In the genomic region with DNA sequence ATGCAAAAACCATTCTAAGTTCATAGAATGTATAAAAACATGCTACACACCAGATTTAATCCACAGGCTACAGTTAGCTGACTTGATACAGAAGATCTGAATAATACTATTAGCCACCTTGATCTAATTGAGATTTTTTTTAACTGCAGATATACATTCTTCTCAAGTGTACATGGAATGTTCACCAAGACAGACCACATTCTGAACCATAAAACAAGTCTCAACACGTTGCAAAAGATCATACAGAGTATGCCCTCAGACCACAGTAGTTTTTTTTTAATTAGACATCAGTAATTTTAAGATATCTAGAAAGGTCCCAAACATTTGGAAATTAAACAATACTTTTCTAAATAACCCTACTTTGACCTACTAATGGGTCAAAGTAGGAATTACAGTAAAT, we compare ENCODE assay signal across 20 cellular contexts.
DNase-seq lines count a peak whose midpoint lies in the region; ATAC-seq, FAIRE-seq and TF ChIP-seq lines count a peak whose summit lies in the region.
"Had no signal": no experiment of that assay in that cellular context is flagged by ENCODE, and none has a peak within 500 bp of the region (broad histone marks: within the 10 kb centered on the region; RNA-seq: fewer than 3 reads in every experiment).

No MANE protein-coding gene starts in this region.

- no peak overlapping the region for H3K4me3 ChIP-seq in GM12878

- intact Hi-C loops in GM12878 (cut with micrococcal nuclease; ENCODE audit: unreplicated experiment), result no loop called here
- intact Hi-C loops in posterior vena cava (cut with DNase I), result no loop called here

- in situ Hi-C loops in GM12878 (cut with MboI), result no loop called here

- TF ChIP-seq RAD21 in GM12878 (IDR thresholded peaks at IDR 0.05; ENCODE audit: insufficient read depth, low read depth, low read length), result no peak

- 0% methylated on average over 1 of the region's 1 CpG for WGBS in GM12878 (ENCODE audit: insufficient coverage, insufficient replicate concordance, low lambda C conversion rate, missing lambda C conversion rate)

- H3K4me2 ChIP-seq in GM12878 (ENCODE audit: control insufficient read depth, insufficient read depth), result no peak overlapping the region

- no peaks in the 10 kb centered on the region for H3K4me1 ChIP-seq in GM12878 (ENCODE audit: control insufficient read depth, insufficient read depth, low read length)

- no peak overlapping the region for H3K9ac ChIP-seq in GM12878 (ENCODE audit: control insufficient read depth, insufficient read depth, low read length)

- no peak overlapping the region for H2AFZ ChIP-seq in GM12878 (ENCODE audit: control insufficient read depth, low read depth, low read length)

- TF ChIP-seq EP300 in GM12878 (IDR thresholded peaks at IDR 0.05; ENCODE audit: borderline replicate concordance in 1 of 2, control insufficient read depth in 1 of 2, low read depth in 2 of 2, low read length in 2 of 2), result no peak

- CTCF ChIA-PET in GM12878 (lab: Yijun Ruan, JAX), result no interaction called here

- H3K9me3 ChIP-seq in GM12878 (replicated peaks; ENCODE audit: control insufficient read depth, insufficient read depth, low read length), result no peaks in the 10 kb centered on the region

- peak; percentile 13 for FAIRE-seq in GM12878 (lab: Jason Lieb, UNC)
- FAIRE-seq: GM12892, GM18507, HTR-8/SVneo had no signal

- BruUV-seq in GM12878 (replicated peaks; lab: Mats Ljungman, UMichigan), result no TSS peak

- ATAC-seq in GM12878 (no peak), HG03520 (IDR thresholded peaks at IDR 0.05; ENCODE audit: unreplicated experiment) (no peak)
- ATAC-seq: HCT116 had no signal

- POLR2A ChIA-PET in GM12878 (lab: Charles Lee), result no interaction called here

- peak; percentile 1 for DNase-seq in DMS 273 (lab: John Stamatoyannopoulos, UW; ENCODE audit: unreplicated experiment)
- no peak for DNase-seq in DMS 273 treated with DMSO at 0.1 percent for 48 hours (lab: John Stamatoyannopoulos, UW)
- peak; percentile 0 for DNase-seq in GDM1 (lab: John Stamatoyannopoulos, UW)
- no peak for DNase-seq in GM12878 (ENCODE audit: low read depth, low spot score)
- DNase-seq in iris pigment epithelial cell (ENCODE audit: low read depth), result peak; percentile 34
- no peak for DNase-seq in NCI-H128 (lab: John Stamatoyannopoulos, UW; ENCODE audit: unreplicated experiment)
- DNase-seq in posterior vena cava (ENCODE audit: low spot score), result no peak
- DNase-seq: GOT3, Kasumi-1, MM.1S, NCI-H187, NCI-H446, OCI-M1, RPMI8226 had no signal

- H3K27me3 ChIP-seq in GM12878 (replicated peaks in 1 of 2; ENCODE audit: control insufficient read depth in 2 of 2, insufficient read depth in 2 of 2, low read length in 1 of 2), result no peaks in the 10 kb centered on the region

- no peaks in the 10 kb centered on the region for H3K36me3 ChIP-seq in GM12878 (ENCODE audit: control insufficient read depth in 2 of 2, insufficient read depth in 2 of 2, low read length in 1 of 2)

- H4K20me1 ChIP-seq in GM12878 (ENCODE audit: control insufficient read depth, insufficient read depth), result no peaks in the 10 kb centered on the region

- TF ChIP-seq CTCF in GM12878 (IDR thresholded peaks at IDR 0.05 in 2 of 3, conservative IDR thresholded peaks at IDR 0.05 in 1 of 3; ENCODE audit: control insufficient read depth in 2 of 3, extremely low read depth in 1 of 3, insufficient read depth in 1 of 3, low read depth in 3 of 3, low read length in 3 of 3), result no peak

- H3K79me2 ChIP-seq in GM12878 (ENCODE audit: control insufficient read depth, insufficient read depth, low read length), result no peaks in the 10 kb centered on the region

- RAD21 ChIA-PET in GM12878 (lab: Charles Lee; ENCODE audit: unreplicated experiment), result no interaction called here

- SMC1A ChIA-PET in GM12878 (lab: Charles Lee; ENCODE audit: uncharacterized antibody, unreplicated experiment), result no interaction called here

- TF ChIP-seq POLR2A in GM12878 (IDR thresholded peaks at IDR 0.05; ENCODE audit: low read depth, low read length), result no peak

- H3K27ac ChIP-seq in GM12878 (ENCODE audit: control insufficient read depth, insufficient read depth), result no peak overlapping the region
- H3K27ac ChIP-seq: 22Rv1 had no signal

TF ChIP-seq in GM12878, 131 proteins besides CTCF, POLR2A, EP300 and RAD21 (continues in another document):
- TF ChIP-seq, protein P1, sequence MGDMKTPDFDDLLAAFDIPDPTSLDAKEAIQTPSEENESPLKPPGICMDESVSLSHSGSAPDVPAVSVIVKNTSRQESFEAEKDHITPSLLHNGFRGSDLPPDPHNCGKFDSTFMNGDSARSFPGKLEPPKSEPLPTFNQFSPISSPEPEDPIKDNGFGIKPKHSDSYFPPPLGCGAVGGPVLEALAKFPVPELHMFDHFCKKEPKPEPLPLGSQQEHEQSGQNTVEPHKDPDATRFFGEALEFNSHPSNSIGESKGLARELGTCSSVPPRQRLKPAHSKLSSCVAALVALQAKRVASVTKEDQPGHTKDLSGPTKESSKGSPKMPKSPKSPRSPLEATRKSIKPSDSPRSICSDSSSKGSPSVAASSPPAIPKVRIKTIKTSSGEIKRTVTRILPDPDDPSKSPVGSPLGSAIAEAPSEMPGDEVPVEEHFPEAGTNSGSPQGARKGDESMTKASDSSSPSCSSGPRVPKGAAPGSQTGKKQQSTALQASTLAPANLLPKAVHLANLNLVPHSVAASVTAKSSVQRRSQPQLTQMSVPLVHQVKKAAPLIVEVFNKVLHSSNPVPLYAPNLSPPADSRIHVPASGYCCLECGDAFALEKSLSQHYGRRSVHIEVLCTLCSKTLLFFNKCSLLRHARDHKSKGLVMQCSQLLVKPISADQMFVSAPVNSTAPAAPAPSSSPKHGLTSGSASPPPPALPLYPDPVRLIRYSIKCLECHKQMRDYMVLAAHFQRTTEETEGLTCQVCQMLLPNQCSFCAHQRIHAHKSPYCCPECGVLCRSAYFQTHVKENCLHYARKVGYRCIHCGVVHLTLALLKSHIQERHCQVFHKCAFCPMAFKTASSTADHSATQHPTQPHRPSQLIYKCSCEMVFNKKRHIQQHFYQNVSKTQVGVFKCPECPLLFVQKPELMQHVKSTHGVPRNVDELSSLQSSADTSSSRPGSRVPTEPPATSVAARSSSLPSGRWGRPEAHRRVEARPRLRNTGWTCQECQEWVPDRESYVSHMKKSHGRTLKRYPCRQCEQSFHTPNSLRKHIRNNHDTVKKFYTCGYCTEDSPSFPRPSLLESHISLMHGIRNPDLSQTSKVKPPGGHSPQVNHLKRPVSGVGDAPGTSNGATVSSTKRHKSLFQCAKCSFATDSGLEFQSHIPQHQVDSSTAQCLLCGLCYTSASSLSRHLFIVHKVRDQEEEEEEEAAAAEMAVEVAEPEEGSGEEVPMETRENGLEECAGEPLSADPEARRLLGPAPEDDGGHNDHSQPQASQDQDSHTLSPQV (IDR thresholded peaks at IDR 0.05), result no peak
- no peak for TF ChIP-seq SIN3A (IDR thresholded peaks at IDR 0.05; ENCODE audit: low read depth, low read length)
- no peak for TF ChIP-seq RELA (IDR thresholded peaks at IDR 0.05; ENCODE audit: borderline replicate concordance, partially characterized antibody)
- no peak for TF ChIP-seq KDM1A (IDR thresholded peaks at IDR 0.05; ENCODE audit: borderline replicate concordance)
- no peak for TF ChIP-seq HDAC2 (IDR thresholded peaks at IDR 0.05)
- TF ChIP-seq, protein P2, sequence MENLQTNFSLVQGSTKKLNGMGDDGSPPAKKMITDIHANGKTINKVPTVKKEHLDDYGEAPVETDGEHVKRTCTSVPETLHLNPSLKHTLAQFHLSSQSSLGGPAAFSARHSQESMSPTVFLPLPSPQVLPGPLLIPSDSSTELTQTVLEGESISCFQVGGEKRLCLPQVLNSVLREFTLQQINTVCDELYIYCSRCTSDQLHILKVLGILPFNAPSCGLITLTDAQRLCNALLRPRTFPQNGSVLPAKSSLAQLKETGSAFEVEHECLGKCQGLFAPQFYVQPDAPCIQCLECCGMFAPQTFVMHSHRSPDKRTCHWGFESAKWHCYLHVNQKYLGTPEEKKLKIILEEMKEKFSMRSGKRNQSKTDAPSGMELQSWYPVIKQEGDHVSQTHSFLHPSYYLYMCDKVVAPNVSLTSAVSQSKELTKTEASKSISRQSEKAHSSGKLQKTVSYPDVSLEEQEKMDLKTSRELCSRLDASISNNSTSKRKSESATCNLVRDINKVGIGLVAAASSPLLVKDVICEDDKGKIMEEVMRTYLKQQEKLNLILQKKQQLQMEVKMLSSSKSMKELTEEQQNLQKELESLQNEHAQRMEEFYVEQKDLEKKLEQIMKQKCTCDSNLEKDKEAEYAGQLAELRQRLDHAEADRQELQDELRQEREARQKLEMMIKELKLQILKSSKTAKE (IDR thresholded peaks at IDR 0.05; ENCODE audit: low read depth, poor library complexity, severe bottlenecking), result no peak
- TF ChIP-seq YBX1 (IDR thresholded peaks at IDR 0.05), result no peak
- TF ChIP-seq HDGF (IDR thresholded peaks at IDR 0.05), result no peak
- no peak for TF ChIP-seq TCF12 (IDR thresholded peaks at IDR 0.05; ENCODE audit: low read depth, low read length)
- TF ChIP-seq, protein P3, sequence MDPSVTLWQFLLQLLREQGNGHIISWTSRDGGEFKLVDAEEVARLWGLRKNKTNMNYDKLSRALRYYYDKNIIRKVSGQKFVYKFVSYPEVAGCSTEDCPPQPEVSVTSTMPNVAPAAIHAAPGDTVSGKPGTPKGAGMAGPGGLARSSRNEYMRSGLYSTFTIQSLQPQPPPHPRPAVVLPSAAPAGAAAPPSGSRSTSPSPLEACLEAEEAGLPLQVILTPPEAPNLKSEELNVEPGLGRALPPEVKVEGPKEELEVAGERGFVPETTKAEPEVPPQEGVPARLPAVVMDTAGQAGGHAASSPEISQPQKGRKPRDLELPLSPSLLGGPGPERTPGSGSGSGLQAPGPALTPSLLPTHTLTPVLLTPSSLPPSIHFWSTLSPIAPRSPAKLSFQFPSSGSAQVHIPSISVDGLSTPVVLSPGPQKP (IDR thresholded peaks at IDR 0.05; ENCODE audit: low read depth, low read length), result no peak
- TF ChIP-seq, protein P4, sequence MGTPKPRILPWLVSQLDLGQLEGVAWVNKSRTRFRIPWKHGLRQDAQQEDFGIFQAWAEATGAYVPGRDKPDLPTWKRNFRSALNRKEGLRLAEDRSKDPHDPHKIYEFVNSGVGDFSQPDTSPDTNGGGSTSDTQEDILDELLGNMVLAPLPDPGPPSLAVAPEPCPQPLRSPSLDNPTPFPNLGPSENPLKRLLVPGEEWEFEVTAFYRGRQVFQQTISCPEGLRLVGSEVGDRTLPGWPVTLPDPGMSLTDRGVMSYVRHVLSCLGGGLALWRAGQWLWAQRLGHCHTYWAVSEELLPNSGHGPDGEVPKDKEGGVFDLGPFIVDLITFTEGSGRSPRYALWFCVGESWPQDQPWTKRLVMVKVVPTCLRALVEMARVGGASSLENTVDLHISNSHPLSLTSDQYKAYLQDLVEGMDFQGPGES (IDR thresholded peaks at IDR 0.05), result no peak
- TF ChIP-seq, protein P5, sequence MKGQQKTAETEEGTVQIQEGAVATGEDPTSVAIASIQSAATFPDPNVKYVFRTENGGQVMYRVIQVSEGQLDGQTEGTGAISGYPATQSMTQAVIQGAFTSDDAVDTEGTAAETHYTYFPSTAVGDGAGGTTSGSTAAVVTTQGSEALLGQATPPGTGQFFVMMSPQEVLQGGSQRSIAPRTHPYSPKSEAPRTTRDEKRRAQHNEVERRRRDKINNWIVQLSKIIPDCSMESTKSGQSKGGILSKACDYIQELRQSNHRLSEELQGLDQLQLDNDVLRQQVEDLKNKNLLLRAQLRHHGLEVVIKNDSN (IDR thresholded peaks at IDR 0.05; ENCODE audit: borderline replicate concordance, extremely low read length, insufficient read depth, low read depth, low read length), result no peak

Comparison
In these comparisons a context has a peak if more than half of its experiments do, and no peak if none do; other contexts are left out.
1. DNase-seq: peak in DMS 273 (single experiment), GDM1 (single experiment) and iris pigment epithelial cell (single experiment); none in DMS 273 treated with DMSO at 0.1 percent for 48 hours (single experiment), GM12878 (single experiment), NCI-H128 (single experiment) and posterior vena cava (single experiment).